ENCODE assay signal across 26 cellular contexts in genomic region chr9:98747476-98747875, GRCh38. TPM values are rescaled to one million over a fixed set of nuclear protein-coding genes. Genes with fewer than 3 reads are reported as not detected.
DNase-seq lines count a peak whose midpoint lies in the region; ATAC-seq, FAIRE-seq and TF ChIP-seq lines count a peak whose summit lies in the region.
"Had no signal": no experiment of that assay in that cellular context is flagged by ENCODE, and none has a peak within 500 bp of the region (broad histone marks: within the 10 kb centered on the region; RNA-seq: fewer than 3 reads in every experiment).

No MANE protein-coding gene starts in this region.

- H3K18ac ChIP-seq in IMR-90 (ENCODE audit: low read depth, low read length) = no peak overlapping the region

- no peak overlapping the region for H3K9ac ChIP-seq in IMR-90 (ENCODE audit: low read depth, low read length)
- H3K9ac ChIP-seq: BLaER1 treated with 17β-estradiol and CSF1 and Interleukin-3, amounts not matched to agents 10 nM and 100 nM; GM23248 had no signal

- no peak overlapping the region for H2BK15ac ChIP-seq in IMR-90 (ENCODE audit: low read depth, low read length)

- DNase-seq in IMR-90 (no peak), bronchial epithelial cell (ENCODE audit: low read depth) (no peak), nephron progenitor cell (no peak), foreskin keratinocyte (no peak), RPMI8226 (no peak), substantia nigra (lab: John Stamatoyannopoulos, UW) (no peak)
- DNase-seq: 8988T; ACHN; AML-193; BE2C; CD4-positive, alpha-beta T cell; CD8-positive, alpha-beta memory T cell; DMS 273 treated with DMSO at 0.1 percent for 48 hours; DMS79; EL; GDM1; GM23248; H7; HCEC 1CT had no signal

- POLR2A ChIA-PET in IMR-90 (lab: Charles Lee; ENCODE audit: unreplicated experiment) = no interaction called here

- no peak overlapping the region for H2AFZ ChIP-seq in IMR-90 (replicated peaks; ENCODE audit: low read length, poor library complexity)
- H2AFZ ChIP-seq: GM23248 had no signal

- no peaks in the 10 kb centered on the region for H4K20me1 ChIP-seq in IMR-90 (ENCODE audit: insufficient read depth, low read length)

- in situ Hi-C loops in IMR-90 (cut with MboI; ENCODE audit: low sequenced_read_pairs) = no loop called here

- dilution Hi-C loops in IMR-90 (cut with HindIII; ENCODE audit: low sequenced_read_pairs, unreplicated experiment) = no loop called here

- H3K9me1 ChIP-seq in IMR-90 (ENCODE audit: insufficient read depth, low read length) = peaks cover 24% of the 10 kb centered on the region

- peak overlapping the region; percentile 27 for H3K27ac Mint-ChIP-seq in nephron progenitor cell
- H3K27ac Mint-ChIP-seq: CD4-positive, alpha-beta T cell had no signal

- no peak overlapping the region for H2BK20ac ChIP-seq in IMR-90 (ENCODE audit: low read depth, low read length)

- H2AK5ac ChIP-seq in IMR-90 (ENCODE audit: low read depth, low read length) = no peak overlapping the region; the same call in 1 of the 2 replicates

- no peaks in the 10 kb centered on the region for H3K27me3 Mint-ChIP-seq in nephron progenitor cell (ENCODE audit: low read depth, poor library complexity)
- H3K27me3 Mint-ChIP-seq: CD4-positive, alpha-beta T cell; CD8-positive, alpha-beta memory T cell had no signal

- H3K4me1 Mint-ChIP-seq in nephron progenitor cell = no peaks in the 10 kb centered on the region
- H3K4me1 Mint-ChIP-seq: CD8-positive, alpha-beta memory T cell had no signal

- TF ChIP-seq CTCF in IMR-90 (conservative IDR thresholded peaks at IDR 0.05; ENCODE audit: low read depth, low read length) (no peak), bronchial epithelial cell (IDR thresholded peaks at IDR 0.05; ENCODE audit: insufficient read depth, low read length, severe bottlenecking) (no peak), nephron progenitor cell (IDR thresholded peaks at IDR 0.05) (no peak), foreskin keratinocyte (conservative IDR thresholded peaks at IDR 0.05) (no peak)

- no peak for TF ChIP-seq POLR2A in IMR-90 (IDR thresholded peaks at IDR 0.05; ENCODE audit: low read depth, low read length)

- no peaks in the 10 kb centered on the region for H3K9me3 Mint-ChIP-seq in nephron progenitor cell
- H3K9me3 Mint-ChIP-seq: CD4-positive, alpha-beta T cell; CD8-positive, alpha-beta memory T cell had no signal

- H3K4me2 ChIP-seq in IMR-90 (ENCODE audit: low read depth, low read length) = no peak overlapping the region
- H3K4me2 ChIP-seq: A549; BLaER1 treated with 17β-estradiol and CSF1 and Interleukin-3, amounts not matched to agents 10 nM and 100 nM had no signal

- peaks cover 60% of the 10 kb centered on the region for H3K36me3 Mint-ChIP-seq in nephron progenitor cell (ENCODE audit: low read depth)

- peaks cover 8% of the 10 kb centered on the region for H3K4me1 ChIP-seq in IMR-90 (ENCODE audit: control insufficient read depth, insufficient read depth, low read length)
- H3K4me1 ChIP-seq in foreskin keratinocyte = no peaks in the 10 kb centered on the region
- H3K4me1 ChIP-seq: BE2C had no signal

- no peak overlapping the region for H4K8ac ChIP-seq in IMR-90 (ENCODE audit: low read depth in 2 of 2, low read length in 2 of 2)

- 0 out of 2 replicates have a peak overlapping the region, but pooled peaks have one; percentile 34 for H3K14ac ChIP-seq in IMR-90 (replicated peaks; ENCODE audit: low read depth, low read length)

- intact Hi-C loops in IMR-90 (cut with micrococcal nuclease) = no loop called here

- no peak overlapping the region for H2BK5ac ChIP-seq in IMR-90 (ENCODE audit: low read depth, low read length, poor library complexity, severe bottlenecking)

- no peak overlapping the region for H3K4ac ChIP-seq in IMR-90 (ENCODE audit: low read depth, low read length)

- no peak overlapping the region for H4K5ac ChIP-seq in IMR-90 (ENCODE audit: low read depth, low read length)

- H3K56ac ChIP-seq in IMR-90 (ENCODE audit: extremely low read depth, insufficient read depth, low read length) = no peak overlapping the region

- H3K9me3 ChIP-seq in IMR-90 (ENCODE audit: control insufficient read depth, insufficient read depth, low read length) = no peaks in the 10 kb centered on the region
- H3K9me3 ChIP-seq: A549; BE2C; BLaER1 treated with 17β-estradiol and CSF1 and Interleukin-3, amounts not matched to agents 10 nM and 100 nM had no signal

- 91% methylated on average over 4 of the region's 5 CpGs; no CpG with 5 or more reads in 1 of the 2 experiments for WGBS in IMR-90 (ENCODE audit: extremely low coverage in 2 of 2, insufficient read length in 1 of 2), 2 experiments

- H3K23ac ChIP-seq in IMR-90 (ENCODE audit: low read depth, low read length) = no peak overlapping the region

- no TSS peak for BruUV-seq in IMR-90 (replicated peaks; lab: Mats Ljungman, UMichigan)

- no peak for ATAC-seq in IMR-90 (ENCODE audit: low read depth)
- no peak for ATAC-seq in foreskin keratinocyte
- ATAC-seq: A549, GM12878 had no signal

- peak overlapping the region; percentile 12 for H2AK9ac ChIP-seq in IMR-90 (replicated peaks; ENCODE audit: low read depth, low read length, poor library complexity)

- no peak overlapping the region for H4K91ac ChIP-seq in IMR-90 (ENCODE audit: insufficient read depth, low read depth, low read length)

- FAIRE-seq in bronchial epithelial cell (lab: Jason Lieb, UNC) = peak; percentile 36
- FAIRE-seq: A549, D721Med, GM12878, GM19239, H1 had no signal

- CTCF ChIA-PET in IMR-90 (lab: Yijun Ruan, JAX) = no interaction called here

- H2BK120ac ChIP-seq in IMR-90 (ENCODE audit: low read depth, low read length) = no peak overlapping the region

- H3K27ac ChIP-seq in IMR-90 (ENCODE audit: insufficient read depth, low read length) = no peak overlapping the region
- no peak overlapping the region for H3K27ac ChIP-seq in foreskin keratinocyte
- H3K27ac ChIP-seq in substantia nigra (ENCODE audit: low read depth, low read length, poor library complexity, severe bottlenecking) = no peak overlapping the region
- H3K27ac ChIP-seq: A549; BLaER1 treated with 17β-estradiol and CSF1 and Interleukin-3, amounts not matched to agents 10 nM and 100 nM; GM23248 had no signal

- H3K36me3 ChIP-seq in IMR-90 (ENCODE audit: control insufficient read depth, insufficient read depth, low read length) (peaks cover 30% of the 10 kb centered on the region), bronchial epithelial cell (ENCODE audit: control insufficient read depth, insufficient read depth, low read length) (peaks cover 10% of the 10 kb centered on the region)
- H3K36me3 ChIP-seq: BE2C had no signal

- H3K79me1 ChIP-seq in IMR-90 (ENCODE audit: low read depth in 1 of 2, low read length in 2 of 2) = peaks cover 0 to 7% of the 10 kb centered on the region in 2 experiments; a peak in 1 of 4 replicates

- H3K27me3 ChIP-seq in IMR-90 (ENCODE audit: control insufficient read depth, insufficient read depth, low read length) (no peaks in the 10 kb centered on the region), bronchial epithelial cell (ENCODE audit: control insufficient read depth, insufficient read depth, low read length) (no peaks in the 10 kb centered on the region), foreskin keratinocyte (no peaks in the 10 kb centered on the region)
- H3K27me3 ChIP-seq: BE2C; BLaER1 treated with 17β-estradiol and CSF1 and Interleukin-3, amounts not matched to agents 10 nM and 100 nM had no signal

- TF ChIP-seq RAD21 in IMR-90 (IDR thresholded peaks at IDR 0.05; ENCODE audit: low read length) = no peak

- H3K4me3 Mint-ChIP-seq in nephron progenitor cell = no peak overlapping the region
- H3K4me3 Mint-ChIP-seq: CD14-positive monocyte; CD4-positive, alpha-beta T cell; CD8-positive, alpha-beta memory T cell had no signal

- no peak overlapping the region for H3K4me3 ChIP-seq in IMR-90 (ENCODE audit: insufficient read depth, low read depth, low read length)
- no peak overlapping the region for H3K4me3 ChIP-seq in bronchial epithelial cell (ENCODE audit: low read depth, low read length)
- H3K4me3 ChIP-seq: A549; BLaER1 treated with 17β-estradiol and CSF1 and Interleukin-3, amounts not matched to agents 10 nM and 100 nM; GM12878; GM23248 had no signal

TF ChIP-seq in IMR-90, 13 proteins besides CTCF, POLR2A, EP300 and RAD21 (continues in another document):
- TF ChIP-seq FOS (IDR thresholded peaks at IDR 0.05; ENCODE audit: low read depth, low read length) = no peak
- TF ChIP-seq CHD1 (IDR thresholded peaks at IDR 0.05; ENCODE audit: low read depth, low read length) = no peak
- TF ChIP-seq RFX5 (IDR thresholded peaks at IDR 0.05; ENCODE audit: low read depth, low read length) = no peak
- no peak for TF ChIP-seq SMC3 (IDR thresholded peaks at IDR 0.05; ENCODE audit: low read depth, low read length)
- TF ChIP-seq NFE2L2 (IDR thresholded peaks at IDR 0.05; ENCODE audit: low read depth, low read length) = no peak
- no peak for TF ChIP-seq RCOR1 (IDR thresholded peaks at IDR 0.05; ENCODE audit: insufficient replicate concordance, low read length)

RNA-seq across cellular contexts. Expression of gene GABBR2, which starts 38.7 kb away (rescaled TPM):
- total RNA-seq in IMR-90 (2012; rRNA removed) (19.4 and 20.3 TPM in 2 replicates), bronchial epithelial cell (not detected in 2 replicates), foreskin keratinocyte (not detected in 2 replicates)
- polyA plus RNA-seq in IMR-90 (2012; rRNA removed) (14.2 and 15.4 TPM in 2 replicates), foreskin keratinocyte (not detected in 2 replicates)
- polyA plus RNA-seq in IMR-90 (2012; cell fraction: cytosol; rRNA removed) = 9.2 and 11.7 TPM in 2 replicates
- 5.3 and 6.3 TPM in 2 replicates for polyA plus RNA-seq in IMR-90 (2012; cell fraction: nucleus; rRNA removed; ENCODE audit: low replicate concordance)
- total RNA-seq: CD4-positive, alpha-beta T cell; CD8-positive, alpha-beta memory T cell had no signal
- polyA plus RNA-seq: CD14-positive monocyte; CD8-positive, alpha-beta memory T cell had no signal

RNA-seq across cellular contexts. Expression of gene ANKS6, which starts 48.9 kb away (rescaled TPM):
- 8.6 and 9.0 TPM in 2 replicates for total RNA-seq in IMR-90 (2012; rRNA removed)
- 23.6 and 24.0 TPM in 2 replicates for polyA plus RNA-seq in IMR-90 (2012; rRNA removed)
- 16.4 and 20.2 TPM in 2 replicates for polyA plus RNA-seq in IMR-90 (2012; cell fraction: cytosol; rRNA removed)
- 78.2 and 92.5 TPM in 2 replicates for polyA plus RNA-seq in IMR-90 (2012; cell fraction: nucleus; rRNA removed; ENCODE audit: low replicate concordance)
- 20.1 and 32.1 TPM in 2 replicates for total RNA-seq in bronchial epithelial cell
- 17.0 and 17.5 TPM in 2 replicates for total RNA-seq in foreskin keratinocyte
- 15.3 and 17.7 TPM in 2 replicates for polyA plus RNA-seq in foreskin keratinocyte

RNA-seq across cellular contexts. Expression of gene GALNT12, which starts 60.0 kb away (rescaled TPM):
- total RNA-seq in IMR-90 (2012; rRNA removed) (2.5 TPM in 2 replicates), bronchial epithelial cell (1.0 and 2.6 TPM in 2 replicates), foreskin keratinocyte (0.34 and 0.81 TPM in 2 replicates)
- polyA plus RNA-seq in IMR-90 (2012; rRNA removed) (2.0 and 2.3 TPM in 2 replicates), foreskin keratinocyte (0.19 and 0.48 TPM in 2 replicates)
- 1.8 and 4.3 TPM in 2 replicates for polyA plus RNA-seq in IMR-90 (2012; cell fraction: cytosol; rRNA removed)
- 2.1 and 6.0 TPM in 2 replicates for polyA plus RNA-seq in IMR-90 (2012; cell fraction: nucleus; rRNA removed; ENCODE audit: low replicate concordance)
- polyA plus RNA-seq: CD14-positive monocyte had no signal

Comparison
In these comparisons a context has a peak if more than half of its experiments do, and no peak if none do; other contexts are left out.
1. RNA of gene GABBR2, which starts 38.7 kb away (total RNA-seq): 19.4 to 20.3 TPM in IMR-90; not detected in bronchial epithelial cell and not detected in foreskin keratinocyte; every median in the first group is over 10 times any median in the second.